Comparison of ENCODE assay signal across 16 cellular contexts in the genomic region with DNA sequence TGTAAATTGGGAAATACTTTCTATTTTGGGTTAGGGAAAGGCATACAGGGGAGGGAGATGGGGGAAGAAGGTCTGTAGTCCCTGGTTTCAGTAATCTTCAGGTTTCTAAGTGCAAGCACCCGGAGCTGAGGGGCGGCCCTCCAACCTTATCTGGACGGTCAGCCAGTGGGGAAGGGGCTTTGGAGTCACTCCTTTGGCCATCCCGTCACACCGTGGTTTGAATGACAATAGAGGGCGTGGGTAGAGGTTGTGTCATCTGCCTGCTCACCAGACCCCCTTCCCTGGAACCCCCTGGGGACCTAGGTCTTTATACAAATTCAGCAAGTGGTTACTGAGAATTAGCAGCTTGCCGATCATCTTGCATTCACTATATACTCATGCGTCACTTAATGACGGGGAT. TPM values are rescaled to one million over a fixed set of nuclear protein-coding genes. Genes with fewer than 3 reads are reported as not detected.
DNase-seq lines count a peak whose midpoint lies in the region; ATAC-seq and TF ChIP-seq lines count a peak whose summit lies in the region.
"Had no signal": no experiment of that assay in that cellular context is flagged by ENCODE, and none has a peak within 500 bp of the region (broad histone marks: within the 10 kb centered on the region; RNA-seq: fewer than 3 reads in every experiment).

No MANE protein-coding gene starts in this region.

- H3K9me3 ChIP-seq in BLaER1 treated with 17β-estradiol and CSF1 and Interleukin-3, amounts not matched to agents 10 nM and 100 nM (replicated peaks in 1 of 11), result no peaks in the 10 kb centered on the region
- H3K9me3 ChIP-seq in psoas muscle, result no peaks in the 10 kb centered on the region
- no peaks in the 10 kb centered on the region for H3K9me3 ChIP-seq in esophagus muscularis mucosa
- H3K9me3 ChIP-seq: vagina had no signal

- 86 to 88% (median 87%) methylated on average over 9 of the region's 9 CpGs for WGBS in psoas muscle, 3 donors
- 84% methylated on average over 9 of the region's 9 CpGs for WGBS in esophagus muscularis mucosa

- TF ChIP-seq EP300 in esophagus muscularis mucosa (IDR thresholded peaks at IDR 0.05), result no peak

- H3K27ac ChIP-seq in BLaER1 treated with 17β-estradiol and CSF1 and Interleukin-3, amounts not matched to agents 10 nM and 100 nM, result peak overlapping the region in 4 of 11 experiments; percentile 26 to 61 (median 41); a peak in 5 of 22 replicates
- peak overlapping the region; percentile 71 for H3K27ac ChIP-seq in cingulate gyrus (ENCODE audit: low read depth, low read length)
- peak overlapping the region; percentile 17 for H3K27ac ChIP-seq in psoas muscle
- peak overlapping the region in 2 of 4 donors; percentile 35 to 43 for H3K27ac ChIP-seq in esophagus muscularis mucosa (replicated peaks in 1 of 4)
- H3K27ac ChIP-seq: vagina had no signal

- peaks cover 96 to 100% (median 100%) of the 10 kb centered on the region in 11 experiments for H4K20me1 ChIP-seq in BLaER1 treated with 17β-estradiol and CSF1 and Interleukin-3, amounts not matched to agents 10 nM and 100 nM

- ATAC-seq in psoas muscle (no peak), HG03139 (IDR thresholded peaks at IDR 0.05; ENCODE audit: unreplicated experiment) (no peak), GM19023 (IDR thresholded peaks at IDR 0.05; ENCODE audit: unreplicated experiment) (no peak)

- no peaks in the 10 kb centered on the region for H3K27me3 ChIP-seq in BLaER1 treated with 17β-estradiol and CSF1 and Interleukin-3, amounts not matched to agents 10 nM and 100 nM
- no peaks in the 10 kb centered on the region for H3K27me3 ChIP-seq in psoas muscle (ENCODE audit: insufficient read depth in 3 of 3, low read length in 2 of 3)
- H3K27me3 ChIP-seq in esophagus muscularis mucosa, result no peaks in the 10 kb centered on the region
- H3K27me3 ChIP-seq: vagina had no signal

- no peak for TF ChIP-seq CTCF in NB4 (IDR thresholded peaks at IDR 0.05; ENCODE audit: low read depth, low read length)
- TF ChIP-seq CTCF in psoas muscle (IDR thresholded peaks at IDR 0.05), result no peak
- TF ChIP-seq CTCF in esophagus muscularis mucosa (IDR thresholded peaks at IDR 0.05), result no peak

- intact Hi-C loops in psoas muscle (cut with DNase I) (no loop called here), esophagus muscularis mucosa (cut with DNase I) (no loop called here)

- DNase-seq in NB4 (ENCODE audit: low read depth) (peak; percentile 47), psoas muscle (no peak), DMS153 treated with DMSO at 0.1 percent for 48 hours (lab: John Stamatoyannopoulos, UW; ENCODE audit: unreplicated experiment) (no peak), esophagus muscularis mucosa (ENCODE audit: extremely low spot score) (no peak)
- DNase-seq: activated CD4-positive, alpha-beta T cell treated with anti-CD3 and anti-CD28 coated beads, Interleukin-2, amount 50 U/mL, for 4 hours; activated naive CD4-positive, alpha-beta T cell treated with anti-CD3 and anti-CD28 coated beads, Interleukin-2, amount 50 U/mL, for 16 hours; activated T-cell treated with anti-CD3 and anti-CD28 coated beads, Interleukin-2, amount 50 U/mL, for 1 hour; MM.1S; NCI-H1930; NCI-H446 treated with DMSO at 0.1 percent for 48 hours; nephron progenitor cell had no signal

- H3K36me3 ChIP-seq in BLaER1 treated with 17β-estradiol and CSF1 and Interleukin-3, amounts not matched to agents 10 nM and 100 nM, result peaks cover 3 to 52% (median 23%) of the 10 kb centered on the region in 11 experiments; a peak in 18 of 22 replicates
- H3K36me3 ChIP-seq in psoas muscle (ENCODE audit: insufficient read depth in 1 of 2, low read depth in 1 of 2) (no peaks in the 10 kb centered on the region), esophagus muscularis mucosa (peaks cover 0 to 4% (median 0%) of the 10 kb centered on the region in 4 donors)
- H3K36me3 ChIP-seq: vagina had no signal

- no peak for TF ChIP-seq POLR2A in NB4 (IDR thresholded peaks at IDR 0.05; ENCODE audit: extremely low read depth, insufficient read length)
- no peak for TF ChIP-seq POLR2A in esophagus muscularis mucosa (IDR thresholded peaks at IDR 0.05; ENCODE audit: low read depth)

- H3K4me3 ChIP-seq in BLaER1 treated with 17β-estradiol and CSF1 and Interleukin-3, amounts not matched to agents 10 nM and 100 nM, result peak overlapping the region in 3 of 10 experiments; percentile 4 to 9 (median 5); a peak in 3 of 20 replicates
- H3K4me3 ChIP-seq in NB4 (ENCODE audit: low read depth, low read length), result no peak overlapping the region
- no peak overlapping the region for H3K4me3 ChIP-seq in psoas muscle
- H3K4me3 ChIP-seq in esophagus muscularis mucosa, result no peak overlapping the region
- H3K4me3 ChIP-seq: vagina had no signal

- H3K9ac ChIP-seq in BLaER1 treated with 17β-estradiol and CSF1 and Interleukin-3, amounts not matched to agents 10 nM and 100 nM, result peak overlapping the region in 4 of 11 experiments; percentile 33 to 58 (median 52); a peak in 7 of 22 replicates

- peaks cover 71 to 100% (median 92%) of the 10 kb centered on the region in 10 experiments for H3K4me1 ChIP-seq in BLaER1 treated with 17β-estradiol and CSF1 and Interleukin-3, amounts not matched to agents 10 nM and 100 nM
- peaks cover 53% of the 10 kb centered on the region for H3K4me1 ChIP-seq in psoas muscle
- peaks cover 73 to 98% (median 87%) of the 10 kb centered on the region in 4 donors for H3K4me1 ChIP-seq in esophagus muscularis mucosa

- peak overlapping the region; percentile 65 to 91 (median 77) for H3K4me2 ChIP-seq in BLaER1 treated with 17β-estradiol and CSF1 and Interleukin-3, amounts not matched to agents 10 nM and 100 nM

RNA-seq across cellular contexts. Expression of gene STK35, which starts 29.0 kb away (rescaled TPM):
- total RNA-seq in psoas muscle, result 1 to 10 TPM; 4.8 to 8.3 (median 5.4) TPM
- polyA plus RNA-seq in psoas muscle, result 1 to 10 TPM; 2.5 to 3.4 (median 2.7) TPM
- 10 to 100 TPM; 19.2 to 24.1 (median 22.8) TPM for total RNA-seq in esophagus muscularis mucosa
